ENCODE assay signal across 18 cellular contexts in genomic region chr6:29814379-29815117, GRCh38. TPM values are rescaled to one million over a fixed set of nuclear protein-coding genes. Genes with fewer than 3 reads are reported as not detected.
DNase-seq lines count a peak whose midpoint lies in the region; ATAC-seq, FAIRE-seq and TF ChIP-seq lines count a peak whose summit lies in the region.
"Had no signal": no experiment of that assay in that cellular context is flagged by ENCODE, and none has a peak within 500 bp of the region (broad histone marks: within the 10 kb centered on the region; RNA-seq: fewer than 3 reads in every experiment).

No MANE protein-coding gene starts in this region.

- H3K36me3 Mint-ChIP-seq in WTC11, result no peaks in the 10 kb centered on the region
- no peaks in the 10 kb centered on the region for H3K36me3 Mint-ChIP-seq in activated CD8-positive, alpha-beta T cell treated with anti-CD3 and anti-CD28 coated beads, Interleukin-2, amount 10 ng/mL, durations not matched to agents 7 days and 5 days (ENCODE audit: low read depth)
- H3K36me3 Mint-ChIP-seq: CD4-positive, CD25-positive, alpha-beta regulatory T cell had no signal

- H3K9me3 ChIP-seq in HepG2 (ENCODE audit: low read length), result no peaks in the 10 kb centered on the region
- H3K9me3 ChIP-seq in right lobe of liver, result no peaks in the 10 kb centered on the region
- no peaks in the 10 kb centered on the region for H3K9me3 ChIP-seq in osteoblast (ENCODE audit: low read depth, low read length)
- H3K9me3 ChIP-seq: BLaER1 had no signal

- WGBS in HepG2 (ENCODE audit: low lambda C conversion rate), result 19% methylated on average over 9 of the region's 9 CpGs
- WGBS in right lobe of liver (ENCODE audit: insufficient coverage, low coverage, low lambda C conversion rate, missing lambda C conversion rate), result 49% methylated on average over 8 of the region's 9 CpGs
- WGBS in lower leg skin, 2 donors, result 61 to 77% methylated on average over 9 of the region's 9 CpGs

- DNase-seq in HepG2 (ENCODE audit: low spot score) (no peak), right lobe of liver (no peak), WTC11 (ENCODE audit: low spot score) (no peak), osteoblast (ENCODE audit: insufficient read length, low spot score, missing footprints) (no peak), dorsolateral prefrontal cortex (no peak), lower leg skin (ENCODE audit: low spot score in 2 of 2) (no peak)
- no peak for DNase-seq in stimulated activated CD4-positive, alpha-beta T cell treated with anti-CD3 and anti-CD28 coated beads, Interleukin-1b, Interleukin-23, amount 100 ng/mL, for 48 hours
- no peak for DNase-seq in activated CD8-positive, alpha-beta T cell treated with anti-CD3 and anti-CD28 coated beads, Interleukin-2, amount 10 ng/mL, durations not matched to agents 7 days and 5 days
- DNase-seq: 8988T; CD4-positive, CD25-positive, alpha-beta regulatory T cell; DMS79; H7 had no signal

- TF ChIP-seq EP300 in HepG2 (IDR thresholded peaks at IDR 0.05; ENCODE audit: low read depth in 2 of 2, low read length in 2 of 2), result no peak
- no peak for TF ChIP-seq EP300 in HepG2 (CRISPR knock-in tag; IDR thresholded peaks at IDR 0.05; ENCODE audit: borderline replicate concordance)

- peaks cover 13% of the 10 kb centered on the region for H3K27me3 Mint-ChIP-seq in WTC11 (ENCODE audit: low read depth)
- H3K27me3 Mint-ChIP-seq in activated CD8-positive, alpha-beta T cell treated with anti-CD3 and anti-CD28 coated beads, Interleukin-2, amount 10 ng/mL, durations not matched to agents 7 days and 5 days (ENCODE audit: low read depth), result peaks cover 24% of the 10 kb centered on the region

- no peak overlapping the region for H2AFZ ChIP-seq in HepG2 (ENCODE audit: low read length)
- H2AFZ ChIP-seq in osteoblast (ENCODE audit: low read length), result peak overlapping the region; percentile 70
- H2AFZ ChIP-seq: GM23248 had no signal

- H3K4me3 Mint-ChIP-seq in WTC11, result no peak overlapping the region
- no peak overlapping the region for H3K4me3 Mint-ChIP-seq in activated CD8-positive, alpha-beta T cell treated with anti-CD3 and anti-CD28 coated beads, Interleukin-2, amount 10 ng/mL, durations not matched to agents 7 days and 5 days
- H3K4me3 Mint-ChIP-seq: CD4-positive, CD25-positive, alpha-beta regulatory T cell had no signal

- H3K9ac ChIP-seq in HepG2 (ENCODE audit: insufficient read depth, low read depth, low read length), result no peak overlapping the region
- H3K9ac ChIP-seq: BLaER1, GM23248 had no signal

- H3K4me2 ChIP-seq in HepG2 (ENCODE audit: low read depth, low read length) (peak overlapping the region; percentile 29; the same call in 1 of the 2 replicates), osteoblast (ENCODE audit: insufficient read depth, low read length) (no peak overlapping the region)
- H3K4me2 ChIP-seq: BLaER1 had no signal

- no peak for TF ChIP-seq POLR2A in HepG2 (IDR thresholded peaks at IDR 0.05; ENCODE audit: insufficient read depth in 1 of 2, low read depth in 2 of 2, low read length in 2 of 2)
- no peak for TF ChIP-seq POLR2A in right lobe of liver (IDR thresholded peaks at IDR 0.05)
- no peak for TF ChIP-seq POLR2A in lower leg skin (IDR thresholded peaks at IDR 0.05)

- H4K20me1 ChIP-seq in HepG2 (ENCODE audit: insufficient read depth, low read length) (no peaks in the 10 kb centered on the region), osteoblast (ENCODE audit: insufficient read depth, low read length) (no peaks in the 10 kb centered on the region)
- H4K20me1 ChIP-seq: BLaER1 had no signal

- no peak overlapping the region for H3K4me3 ChIP-seq in HepG2 (replicated peaks in 1 of 3; ENCODE audit: insufficient read depth in 1 of 3, low read depth in 2 of 3, low read length in 3 of 3)
- no peak overlapping the region for H3K4me3 ChIP-seq in right lobe of liver
- no peak overlapping the region for H3K4me3 ChIP-seq in osteoblast (ENCODE audit: insufficient read depth, low read length)
- no peak overlapping the region for H3K4me3 ChIP-seq in dorsolateral prefrontal cortex
- H3K4me3 ChIP-seq in lower leg skin (ENCODE audit: low read depth, poor library complexity, severe bottlenecking), result no peak overlapping the region
- H3K4me3 ChIP-seq: BLaER1, GM12878, GM23248 had no signal

- in situ Hi-C loops in HepG2 (cut with HindIII; ENCODE audit: extremely low pct_ligation_motif_present, low pct_unique_long_range_greater_than_20kb), result no loop called here

- H3K9me3 Mint-ChIP-seq in WTC11, result no peaks in the 10 kb centered on the region
- H3K9me3 Mint-ChIP-seq in activated CD8-positive, alpha-beta T cell treated with anti-CD3 and anti-CD28 coated beads, Interleukin-2, amount 10 ng/mL, durations not matched to agents 7 days and 5 days (ENCODE audit: insufficient read depth), result no peaks in the 10 kb centered on the region
- H3K9me3 Mint-ChIP-seq: CD4-positive, CD25-positive, alpha-beta regulatory T cell had no signal

- BruUV-seq in HepG2 (replicated peaks; lab: Mats Ljungman, UMichigan), result no TSS peak

- H3K79me2 ChIP-seq in HepG2 (ENCODE audit: insufficient read depth, low read length) (no peaks in the 10 kb centered on the region), osteoblast (ENCODE audit: insufficient read depth, low read length) (no peaks in the 10 kb centered on the region)

- ATAC-seq in HepG2 (peak; percentile 31), right lobe of liver (no peak), WTC11 (peak; percentile 73)
- no peak for ATAC-seq in activated CD8-positive, alpha-beta T cell treated with anti-CD3 and anti-CD28 coated beads, Interleukin-2, amount 10 ng/mL, durations not matched to agents 7 days and 5 days

- TF ChIP-seq CTCF in HepG2 (CRISPR knock-in tag; IDR thresholded peaks at IDR 0.05) (no peak), right lobe of liver (IDR thresholded peaks at IDR 0.05) (no peak), WTC11 (IDR thresholded peaks at IDR 0.05) (no peak), osteoblast (IDR thresholded peaks at IDR 0.05; ENCODE audit: extremely low read depth, low read depth, low read length) (no peak), dorsolateral prefrontal cortex (IDR thresholded peaks at IDR 0.05 in 54 of 56, conservative IDR thresholded peaks at IDR 0.05 in 2 of 56; ENCODE audit: low read depth in 1 of 56, partially characterized antibody in 56 of 56) (no peak), lower leg skin (IDR thresholded peaks at IDR 0.05) (no peak)

- no peak for FAIRE-seq in HepG2 (lab: Jason Lieb, UNC)
- FAIRE-seq: GM12878, GM18507 had no signal

- H3K27ac ChIP-seq in HepG2 (ENCODE audit: extremely low read length, insufficient read depth, low read length) (no peak overlapping the region), right lobe of liver (no peak overlapping the region), osteoblast (ENCODE audit: low read depth, low read length) (no peak overlapping the region), dorsolateral prefrontal cortex (no peak overlapping the region)
- H3K27ac ChIP-seq: BLaER1, GM23248 had no signal

- POLR2A ChIA-PET in HepG2 (lab: Yijun Ruan, JAX), result no interaction called here
- POLR2A ChIA-PET in WTC11 (lab: Charles Lee), result no interaction called here
- POLR2A ChIA-PET in activated CD8-positive, alpha-beta T cell treated with anti-CD3 and anti-CD28 coated beads, Interleukin-2, amount 10 ng/mL, durations not matched to agents 7 days and 5 days (lab: Charles Lee), result no interaction called here

- intact Hi-C loops in HepG2 (cut with micrococcal nuclease; ENCODE audit: unreplicated experiment) (no loop called here), right lobe of liver (cut with DNase I) (no loop called here), dorsolateral prefrontal cortex (cut with DNase I) (no loop called here), lower leg skin (cut with DNase I; ENCODE audit: low total_unique reads) (loop anchor here (5.0 kb wide), 1 partner anchor 1357 kb away; no protein-coding TSS in a partner anchor)

- no peaks in the 10 kb centered on the region for H3K4me1 Mint-ChIP-seq in WTC11
- H3K4me1 Mint-ChIP-seq in activated CD8-positive, alpha-beta T cell treated with anti-CD3 and anti-CD28 coated beads, Interleukin-2, amount 10 ng/mL, durations not matched to agents 7 days and 5 days (ENCODE audit: low read depth), result no peaks in the 10 kb centered on the region
- H3K4me1 Mint-ChIP-seq: CD4-positive, CD25-positive, alpha-beta regulatory T cell had no signal

- H3K27me3 ChIP-seq in HepG2 (ENCODE audit: control insufficient read depth in 1 of 2, insufficient read depth in 2 of 2, low read length in 2 of 2) (peaks cover 1 to 3% of the 10 kb centered on the region in 2 experiments; a peak in 2 of 5 replicates), right lobe of liver (no peaks in the 10 kb centered on the region), osteoblast (ENCODE audit: insufficient read depth, low read length) (peaks cover 2% of the 10 kb centered on the region), dorsolateral prefrontal cortex (peaks cover 0 to 34% (median under 1%) of the 10 kb centered on the region in 45 donors)
- H3K27me3 ChIP-seq: BLaER1 had no signal

- H3K4me1 ChIP-seq in HepG2 (ENCODE audit: insufficient read depth, low read length), result peaks cover 14% of the 10 kb centered on the region; the same call in 1 of the 2 replicates
- H3K4me1 ChIP-seq in right lobe of liver, result no peaks in the 10 kb centered on the region
- no peaks in the 10 kb centered on the region for H3K4me1 ChIP-seq in osteoblast (ENCODE audit: insufficient read depth, low read length)
- H3K4me1 ChIP-seq: BLaER1 had no signal

- TF ChIP-seq RAD21 in HepG2 (CRISPR knock-in tag; IDR thresholded peaks at IDR 0.05), result no peak

- CTCF ChIA-PET in HepG2 (lab: Yijun Ruan, JAX; ENCODE audit: low intra/inter-chr PET ratio, low total read pairs) (no interaction called here), WTC11 (lab: Charles Lee) (no interaction called here)
- CTCF ChIA-PET in activated CD8-positive, alpha-beta T cell treated with anti-CD3 and anti-CD28 coated beads, Interleukin-2, amount 10 ng/mL, durations not matched to agents 7 days and 5 days (lab: Charles Lee), result no interaction called here

- no peaks in the 10 kb centered on the region for H3K36me3 ChIP-seq in HepG2 (replicated peaks in 1 of 2; ENCODE audit: control insufficient read depth in 1 of 2, insufficient read depth in 2 of 2, low read length in 2 of 2)
- H3K36me3 ChIP-seq in right lobe of liver, result no peaks in the 10 kb centered on the region
- H3K36me3 ChIP-seq in osteoblast (ENCODE audit: insufficient read depth, low read length), result no peaks in the 10 kb centered on the region
- H3K36me3 ChIP-seq: BLaER1 had no signal

- H3K27ac Mint-ChIP-seq in WTC11, result no peak overlapping the region
- H3K27ac Mint-ChIP-seq in activated CD8-positive, alpha-beta T cell treated with anti-CD3 and anti-CD28 coated beads, Interleukin-2, amount 10 ng/mL, durations not matched to agents 7 days and 5 days, result no peak overlapping the region
- H3K27ac Mint-ChIP-seq: CD4-positive, CD25-positive, alpha-beta regulatory T cell had no signal

RNA-seq across cellular contexts. Expression of gene HLA-G, which starts 13.1 kb away (rescaled TPM):
- total RNA-seq in HepG2 (2016; rRNA removed; fragmentation: Illumina TruSeq; extraction: Trizol) (0.15 and 0.29 TPM in 2 replicates), right lobe of liver (1 to 10 TPM in 1 of 6 experiments, under 1 TPM in 1, not detected in 4; 0.20 to 2.0 TPM), WTC11 (2021) (1.1 to 1.7 TPM (median 1.4 TPM) in 3 replicates), osteoblast (not detected in 2 replicates), dorsolateral prefrontal cortex (1 to 10 TPM in 3 of 120 experiments, under 1 TPM in 9, not detected in 108; 0.44 to 1.6 (median 0.55) TPM), lower leg skin (under 1 TPM in 1 of 4 donors, not detected in 3; 0.29 TPM)
- 0.18 TPM in 1 of 2 replicates, not detected in the other for total RNA-seq in HepG2 (2016; cell fraction: cytosol; rRNA removed; fragmentation: Illumina TruSeq; extraction: Trizol; ENCODE audit: low read depth)
- total RNA-seq in HepG2 (2016; cell fraction: insoluble cytoplasmic fraction; rRNA removed; fragmentation: Illumina TruSeq; extraction: Trizol), result 0.37 TPM in 1 of 2 replicates, not detected in the other
- not detected in 2 replicates for total RNA-seq in HepG2 (2016; cell fraction: membrane; rRNA removed; fragmentation: Illumina TruSeq; extraction: Trizol)
- 0.31 TPM in 1 of 2 replicates, not detected in the other for total RNA-seq in HepG2 (2016; cell fraction: nucleus; rRNA removed; fragmentation: Illumina TruSeq; extraction: Trizol)
- 0.30 and 0.80 TPM in 2 replicates for polyA plus RNA-seq in HepG2 (2011; rRNA removed)
- polyA plus RNA-seq in HepG2 (2011; cell fraction: cytosol; rRNA removed), result 1.1 and 1.6 TPM in 2 replicates
- 0.26 and 0.35 TPM in 2 replicates for polyA plus RNA-seq in HepG2 (2011; cell fraction: nucleus; rRNA removed)
- 0.38 TPM in 1 of 2 replicates, not detected in the other for polyA plus RNA-seq in HepG2 (2012)
- not detected in 2 replicates for polyA plus RNA-seq in HepG2 (2016; cell fraction: cytosol; fragmentation: Illumina TruSeq; extraction: Trizol; ENCODE audit: low read depth)
- polyA plus RNA-seq in HepG2 (2016; cell fraction: insoluble cytoplasmic fraction; fragmentation: Illumina TruSeq; extraction: Trizol; ENCODE audit: low read depth), result not detected in 2 replicates
- polyA plus RNA-seq in HepG2 (2016; cell fraction: membrane; fragmentation: Illumina TruSeq; extraction: Trizol; ENCODE audit: low read depth), result not detected in 2 replicates
- 0.49 TPM in 1 of 2 replicates, not detected in the other for polyA plus RNA-seq in HepG2 (2016; cell fraction: nucleus; fragmentation: Illumina TruSeq; extraction: Trizol; ENCODE audit: insufficient read depth, low read depth)
- polyA minus RNA-seq in HepG2 (2011; rRNA and poly(A)+ RNA removed; ENCODE audit: low replicate concordance), result 0.28 TPM in 1 of 2 replicates, not detected in the other
- polyA minus RNA-seq in HepG2 (2011; cell fraction: cytosol; rRNA and poly(A)+ RNA removed), result not detected in 2 replicates
- not detected in 2 replicates for polyA minus RNA-seq in HepG2 (2011; cell fraction: nucleus; rRNA and poly(A)+ RNA removed)
- total RNA-seq in activated CD8-positive, alpha-beta T cell treated with anti-CD3 and anti-CD28 coated beads, Interleukin-2, amount 10 ng/mL, durations not matched to agents 7 days and 5 days, result 1 to 10 TPM; 2.9 to 4.6 TPM
- total RNA-seq: G401, GM23248, HT1080 had no signal

Comparison
In these comparisons a context has a peak if more than half of its experiments do, and no peak if none do; other contexts are left out.
1. ATAC-seq: peak in HepG2 (single experiment) and WTC11 (single experiment); none in right lobe of liver (0 of 4) and activated CD8-positive, alpha-beta T cell treated with anti-CD3 and anti-CD28 coated beads, Interleukin-2, amount 10 ng/mL, durations not matched to agents 7 days and 5 days (single experiment).